In genomic region chr1:27600500-27601175, GRCh38 we compare ENCODE assay signal across 2 cellular contexts.
TF ChIP-seq lines count a peak whose summit lies in the region.

No MANE protein-coding gene starts in this region.

TF ChIP-seq in IMR-90, 13 proteins besides CTCF, POLR2A, EP300 and RAD21:
- TF ChIP-seq MXI1 (IDR thresholded peaks at IDR 0.05; ENCODE audit: borderline replicate concordance, low read depth, low read length) (no peak), SMC3 (IDR thresholded peaks at IDR 0.05; ENCODE audit: low read depth, low read length) (no peak), USF2 (IDR thresholded peaks at IDR 0.05; ENCODE audit: low read depth, low read length) (no peak), CHD1 (IDR thresholded peaks at IDR 0.05; ENCODE audit: low read depth, low read length) (no peak), MAZ (IDR thresholded peaks at IDR 0.05; ENCODE audit: borderline replicate concordance, low read depth, low read length) (no peak), CEBPB (IDR thresholded peaks at IDR 0.05; ENCODE audit: low read depth, low read length) (no peak), ELK1 (IDR thresholded peaks at IDR 0.05; ENCODE audit: borderline replicate concordance, low read depth, low read length) (no peak), FOS (IDR thresholded peaks at IDR 0.05; ENCODE audit: low read depth, low read length) (no peak), MAFK (IDR thresholded peaks at IDR 0.05; ENCODE audit: low read depth, low read length) (no peak), RCOR1 (IDR thresholded peaks at IDR 0.05; ENCODE audit: insufficient replicate concordance, low read length) (no peak), BHLHE40 (IDR thresholded peaks at IDR 0.05; ENCODE audit: low read depth, low read length) (no peak), NFE2L2 (IDR thresholded peaks at IDR 0.05; ENCODE audit: low read depth, low read length) (no peak), RFX5 (IDR thresholded peaks at IDR 0.05; ENCODE audit: low read depth, low read length) (no peak)

TF ChIP-seq in GM12878, 131 proteins besides CTCF, POLR2A, EP300 and RAD21 (continues in another document):
- no peak for TF ChIP-seq WRNIP1 (IDR thresholded peaks at IDR 0.05; ENCODE audit: borderline replicate concordance, low read depth, low read length)
- TF ChIP-seq SREBF2 (IDR thresholded peaks at IDR 0.05; ENCODE audit: low read length) = no peak
- no peak for TF ChIP-seq CUX1 (IDR thresholded peaks at IDR 0.05; ENCODE audit: insufficient replicate concordance, low read depth, low read length)
- TF ChIP-seq USF1 (IDR thresholded peaks at IDR 0.05; ENCODE audit: borderline replicate concordance, extremely low read length, insufficient read depth, low read depth, low read length) = no peak
- no peak for TF ChIP-seq ZBTB40 (IDR thresholded peaks at IDR 0.05; ENCODE audit: borderline replicate concordance)
- no peak for TF ChIP-seq ZNF217 (IDR thresholded peaks at IDR 0.05)
- no peak for TF ChIP-seq BHLHE40 (IDR thresholded peaks at IDR 0.05; ENCODE audit: borderline replicate concordance in 1 of 2, low read depth in 2 of 2, low read length in 1 of 2)
- no peak for TF ChIP-seq MEF2B (IDR thresholded peaks at IDR 0.05; ENCODE audit: partially characterized antibody, poor library complexity, severe bottlenecking)
- TF ChIP-seq FOXM1 (IDR thresholded peaks at IDR 0.05; ENCODE audit: low read depth, low read length) = no peak
- no peak for TF ChIP-seq PRDM15 (CRISPR knock-in tag; IDR thresholded peaks at IDR 0.05)
- no peak for TF ChIP-seq RCOR1 (conservative IDR thresholded peaks at IDR 0.05; ENCODE audit: low read depth, low read length)
- TF ChIP-seq TCF7 (IDR thresholded peaks at IDR 0.05; ENCODE audit: borderline replicate concordance) = no peak
- no peak for TF ChIP-seq CREB1 (IDR thresholded peaks at IDR 0.05; ENCODE audit: low read depth)
- no peak for TF ChIP-seq MAX (IDR thresholded peaks at IDR 0.05; ENCODE audit: low read depth, low read length)
- peak; percentile 51 for TF ChIP-seq SP1 (IDR thresholded peaks at IDR 0.05; ENCODE audit: low read depth, low read length)
- peak; percentile 77 for TF ChIP-seq PBX3 (IDR thresholded peaks at IDR 0.05; ENCODE audit: insufficient replicate concordance, low read depth, low read length)
- no peak for TF ChIP-seq CHD4 (IDR thresholded peaks at IDR 0.05)
- no peak for TF ChIP-seq NR2C2 (IDR thresholded peaks at IDR 0.05; ENCODE audit: borderline replicate concordance, control insufficient read depth, insufficient read length, low read depth)
- TF ChIP-seq ZNF274 (IDR thresholded peaks at IDR 0.05; ENCODE audit: insufficient read depth, insufficient read length) = no peak
- TF ChIP-seq PKNOX1 (IDR thresholded peaks at IDR 0.05) = peak; percentile 93
- no peak for TF ChIP-seq CEBPZ (IDR thresholded peaks at IDR 0.05; ENCODE audit: low read depth, low read length)
